ENCODE assay signal across 16 cellular contexts in the genomic region with DNA sequence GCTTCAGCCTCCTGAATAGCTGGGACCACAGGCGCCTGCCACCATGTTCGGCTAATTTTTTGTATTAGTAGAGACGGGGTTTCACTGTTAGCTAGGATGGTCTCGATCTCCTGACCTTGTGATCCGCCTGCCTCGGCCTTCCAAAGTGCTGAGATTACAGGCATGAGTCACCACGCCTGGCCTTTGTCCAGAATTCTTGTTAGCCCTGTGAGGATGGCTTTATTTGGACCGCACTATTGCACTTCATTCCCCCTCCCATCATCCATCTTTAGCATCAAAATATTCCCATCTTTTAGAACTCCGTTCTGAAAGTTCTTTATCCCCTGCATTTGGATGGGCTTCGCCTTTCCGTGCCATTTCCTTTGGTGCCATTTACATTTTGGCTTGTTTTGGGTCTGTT. TPM values are rescaled to one million over a fixed set of nuclear protein-coding genes. Genes with fewer than 3 reads are reported as not detected.
DNase-seq lines count a peak whose midpoint lies in the region; ATAC-seq, FAIRE-seq and TF ChIP-seq lines count a peak whose summit lies in the region.
"Had no signal": no experiment of that assay in that cellular context is flagged by ENCODE, and none has a peak within 500 bp of the region (broad histone marks: within the 10 kb centered on the region; RNA-seq: fewer than 3 reads in every experiment).

No MANE protein-coding gene starts in this region.

- H3K79me2 ChIP-seq in HepG2 (ENCODE audit: insufficient read depth, low read length), result peaks cover 32% of the 10 kb centered on the region

- no peak overlapping the region for H4K8ac ChIP-seq in mesenchymal stem cell (ENCODE audit: low read length)

- H3K9ac ChIP-seq in HepG2 (ENCODE audit: insufficient read depth, low read depth, low read length) (no peak overlapping the region), mesenchymal stem cell (ENCODE audit: low read length) (no peak overlapping the region)

- no peak for FAIRE-seq in HepG2 (lab: Jason Lieb, UNC)
- FAIRE-seq: islet of Langerhans had no signal

- intact Hi-C loops in HepG2 (cut with micrococcal nuclease; ENCODE audit: unreplicated experiment) (no loop called here), right lobe of liver (cut with DNase I) (no loop called here), adrenal gland (cut with DNase I) (no loop called here)

- CTCF ChIA-PET in HepG2 (lab: Yijun Ruan, JAX; ENCODE audit: low intra/inter-chr PET ratio, low total read pairs), result no interaction called here

- no peak overlapping the region for H2BK12ac ChIP-seq in mesenchymal stem cell (ENCODE audit: low read length in 2 of 2)

- H2AK5ac ChIP-seq in mesenchymal stem cell (ENCODE audit: low read length, severe bottlenecking), result no peak overlapping the region

- no peak overlapping the region for H2BK5ac ChIP-seq in mesenchymal stem cell (ENCODE audit: low read depth, low read length, poor library complexity, severe bottlenecking)

- TF ChIP-seq RAD21 in HepG2 (CRISPR knock-in tag; IDR thresholded peaks at IDR 0.05), result no peak

- no peak overlapping the region for H3K23ac ChIP-seq in mesenchymal stem cell (ENCODE audit: low read length in 2 of 2)

- H2AFZ ChIP-seq in HepG2 (ENCODE audit: low read length) (no peak overlapping the region), mesenchymal stem cell (ENCODE audit: low read depth, low read length) (no peak overlapping the region)

- no peaks in the 10 kb centered on the region; a peak in 1 of 5 replicates for H3K27me3 ChIP-seq in HepG2 (ENCODE audit: control insufficient read depth in 1 of 2, insufficient read depth in 2 of 2, low read length in 2 of 2)
- H3K27me3 ChIP-seq in right lobe of liver, result no peaks in the 10 kb centered on the region
- no peaks in the 10 kb centered on the region for H3K27me3 ChIP-seq in adrenal gland
- no peaks in the 10 kb centered on the region for H3K27me3 ChIP-seq in mesenchymal stem cell (ENCODE audit: control insufficient read depth in 1 of 2, insufficient read depth in 1 of 2, low read length in 2 of 2)
- H3K27me3 ChIP-seq: body of pancreas, SJSA1, transverse colon had no signal

- TF ChIP-seq CTCF in HepG2 (CRISPR knock-in tag; IDR thresholded peaks at IDR 0.05), result no peak
- TF ChIP-seq CTCF in right lobe of liver (IDR thresholded peaks at IDR 0.05), result no peak
- no peak for TF ChIP-seq CTCF in adrenal gland (IDR thresholded peaks at IDR 0.05)

- H3K4ac ChIP-seq in mesenchymal stem cell (ENCODE audit: low read depth in 1 of 2, low read length in 2 of 2), result no peak overlapping the region

- no peak overlapping the region for H3K14ac ChIP-seq in mesenchymal stem cell (ENCODE audit: low read length in 2 of 2)

- H3K9me3 ChIP-seq in HepG2 (ENCODE audit: low read length) (no peaks in the 10 kb centered on the region), right lobe of liver (no peaks in the 10 kb centered on the region), adrenal gland (replicated peaks in 1 of 3) (no peaks in the 10 kb centered on the region), mesenchymal stem cell (ENCODE audit: control insufficient read depth, low read length) (no peaks in the 10 kb centered on the region)
- H3K9me3 ChIP-seq: body of pancreas, SJSA1, transverse colon had no signal

- 94% methylated on average over 11 of the region's 11 CpGs for WGBS in HepG2 (ENCODE audit: low lambda C conversion rate)
- 79% methylated on average over 11 of the region's 11 CpGs for WGBS in right lobe of liver (ENCODE audit: insufficient coverage, low coverage, low lambda C conversion rate, missing lambda C conversion rate)
- WGBS in adrenal gland, 4 donors, result 65 to 68% (median 67%) methylated on average over 10 to 11 of the region's 11 CpGs
- 84% methylated on average over 11 of the region's 11 CpGs for WGBS in mesenchymal stem cell

- DNase-seq in HepG2 (ENCODE audit: low spot score) (no peak), right lobe of liver (no peak), adrenal gland (peak in 6 of 7 donors; percentile 45 to 63 (median 56)), mesenchymal stem cell (peak; percentile 28), KBM-7 (no peak), iPS-NIHi7 (ENCODE audit: extremely low spot score) (no peak)
- DNase-seq: activated effector memory CD4-positive, alpha-beta T cell treated with Interleukin-2 at 50 U/mL for 16 hours; body of pancreas; DMS153; glutamatergic neuron; NCI-H1092 treated with DMSO at 0.1 percent for 48 hours; transverse colon had no signal

- H3K18ac ChIP-seq in mesenchymal stem cell (ENCODE audit: low read depth in 1 of 2, low read length in 2 of 2), result no peak overlapping the region

- POLR2A ChIA-PET in HepG2 (lab: Yijun Ruan, JAX), result interaction anchor here (1.8 kb wide), 1 partner anchor 12 kb away, joined by 6 read pairs; no protein-coding TSS in a partner anchor

- H3K79me1 ChIP-seq in mesenchymal stem cell (replicated peaks; ENCODE audit: low read length, poor library complexity, severe bottlenecking), result peaks cover 22% of the 10 kb centered on the region

- in situ Hi-C loops in HepG2 (cut with HindIII; ENCODE audit: extremely low pct_ligation_motif_present, low pct_unique_long_range_greater_than_20kb), result no loop called here
- in situ Hi-C loops in KBM-7 (cut with MboI; ENCODE audit: low pct_unique_long_range_greater_than_20kb, low sequenced_read_pairs), result no loop called here

- no peak overlapping the region for H2BK120ac ChIP-seq in mesenchymal stem cell (ENCODE audit: low read depth, low read length)

- no peak for TF ChIP-seq POLR2A in HepG2 (IDR thresholded peaks at IDR 0.05; ENCODE audit: insufficient read depth in 1 of 2, low read depth in 2 of 2, low read length in 2 of 2)
- no peak for TF ChIP-seq POLR2A in right lobe of liver (IDR thresholded peaks at IDR 0.05)
- TF ChIP-seq POLR2A in adrenal gland (IDR thresholded peaks at IDR 0.05), result no peak

- H4K20me1 ChIP-seq in HepG2 (ENCODE audit: insufficient read depth, low read length), result no peaks in the 10 kb centered on the region

- H3K27ac ChIP-seq in HepG2 (ENCODE audit: extremely low read length, insufficient read depth, low read length) (no peak overlapping the region), right lobe of liver (no peak overlapping the region), adrenal gland (no peak overlapping the region), mesenchymal stem cell (ENCODE audit: low read length, poor library complexity, severe bottlenecking) (no peak overlapping the region)
- H3K27ac ChIP-seq: body of pancreas, SJSA1, transverse colon had no signal

- no peak for TF ChIP-seq EP300 in HepG2 (IDR thresholded peaks at IDR 0.05; ENCODE audit: low read depth in 2 of 2, low read length in 2 of 2)
- TF ChIP-seq EP300 in HepG2 (CRISPR knock-in tag; IDR thresholded peaks at IDR 0.05; ENCODE audit: borderline replicate concordance), result no peak

- no peak overlapping the region for H3K4me2 ChIP-seq in HepG2 (ENCODE audit: low read depth, low read length)
- H3K4me2 ChIP-seq in mesenchymal stem cell (ENCODE audit: low read length, poor library complexity, severe bottlenecking), result no peak overlapping the region

- ATAC-seq in HepG2 (no peak), right lobe of liver (no peak), HG03442 (IDR thresholded peaks at IDR 0.05; ENCODE audit: unreplicated experiment) (no peak), HG03139 (IDR thresholded peaks at IDR 0.05; ENCODE audit: unreplicated experiment) (no peak)
- ATAC-seq: body of pancreas had no signal

- no peak overlapping the region for H2BK15ac ChIP-seq in mesenchymal stem cell (ENCODE audit: low read depth, poor library complexity, severe bottlenecking)

- H3K36me3 ChIP-seq in HepG2 (replicated peaks in 1 of 2; ENCODE audit: control insufficient read depth in 1 of 2, insufficient read depth in 2 of 2, low read length in 2 of 2) (peaks cover 0 to under 1% of the 10 kb centered on the region in 2 experiments; a peak in 2 of 5 replicates), right lobe of liver (no peaks in the 10 kb centered on the region), adrenal gland (replicated peaks in 1 of 2) (no peaks in the 10 kb centered on the region), mesenchymal stem cell (ENCODE audit: control insufficient read depth in 1 of 2, insufficient read depth in 2 of 2, low read depth in 1 of 2, low read length in 2 of 2) (peaks cover 0 to 4% of the 10 kb centered on the region in 2 experiments)
- H3K36me3 ChIP-seq: transverse colon had no signal

- H3K4me1 ChIP-seq in HepG2 (ENCODE audit: insufficient read depth, low read length) (peaks cover 31% of the 10 kb centered on the region), right lobe of liver (peaks cover 0 to 23% (median 12%) of the 10 kb centered on the region in 4 donors), adrenal gland (replicated peaks in 1 of 2) (peaks cover 23 to 33% of the 10 kb centered on the region in 2 donors), mesenchymal stem cell (ENCODE audit: control insufficient read depth, insufficient read depth, low read depth, low read length) (peaks cover 11% of the 10 kb centered on the region)

- H4K91ac ChIP-seq in mesenchymal stem cell (ENCODE audit: low read length), result no peak overlapping the region

- H3K4me3 ChIP-seq in HepG2 (replicated peaks in 1 of 3; ENCODE audit: insufficient read depth in 1 of 3, low read depth in 2 of 3, low read length in 3 of 3), result no peak overlapping the region
- H3K4me3 ChIP-seq in right lobe of liver, result no peak overlapping the region
- H3K4me3 ChIP-seq in adrenal gland, result no peak overlapping the region
- H3K4me3 ChIP-seq in mesenchymal stem cell (ENCODE audit: insufficient read depth in 1 of 2, low read depth in 1 of 2, low read length in 2 of 2), result no peak overlapping the region
- H3K4me3 ChIP-seq: body of pancreas, SJSA1, transverse colon had no signal

- BruUV-seq in HepG2 (replicated peaks; lab: Mats Ljungman, UMichigan), result no TSS peak

RNA-seq across cellular contexts. Expression of a gene that starts 2.6 kb away (rescaled TPM):
- total RNA-seq in HepG2 (2016; rRNA removed; fragmentation: Illumina TruSeq; extraction: Trizol) (63.4 and 95.8 TPM in 2 replicates), right lobe of liver (10 to 100 TPM; 17.5 to 39.5 (median 21.0) TPM), adrenal gland (10 to 100 TPM; 44.9 to 85.7 (median 58.4) TPM)
- 16.2 and 18.4 TPM in 2 replicates for total RNA-seq in HepG2 (2016; cell fraction: cytosol; rRNA removed; fragmentation: Illumina TruSeq; extraction: Trizol; ENCODE audit: low read depth)
- 68.1 and 90.1 TPM in 2 replicates for total RNA-seq in HepG2 (2016; cell fraction: insoluble cytoplasmic fraction; rRNA removed; fragmentation: Illumina TruSeq; extraction: Trizol)
- total RNA-seq in HepG2 (2016; cell fraction: membrane; rRNA removed; fragmentation: Illumina TruSeq; extraction: Trizol), result 30.8 and 34.8 TPM in 2 replicates
- 33.1 and 34.2 TPM in 2 replicates for total RNA-seq in HepG2 (2016; cell fraction: nucleus; rRNA removed; fragmentation: Illumina TruSeq; extraction: Trizol)
- polyA plus RNA-seq in HepG2 (2011; rRNA removed) (26.2 and 34.7 TPM in 2 replicates), adrenal gland (10 to 100 TPM; 15.8 to 91.5 (median 18.7) TPM)
- polyA plus RNA-seq in HepG2 (2011; cell fraction: cytosol; rRNA removed), result 27.3 and 27.8 TPM in 2 replicates
- polyA plus RNA-seq in HepG2 (2011; cell fraction: nucleus; rRNA removed), result 19.1 and 21.3 TPM in 2 replicates
- 36.0 and 46.3 TPM in 2 replicates for polyA plus RNA-seq in HepG2 (2012)
- 18.9 and 20.3 TPM in 2 replicates for polyA plus RNA-seq in HepG2 (2016; cell fraction: cytosol; fragmentation: Illumina TruSeq; extraction: Trizol; ENCODE audit: low read depth)
- polyA plus RNA-seq in HepG2 (2016; cell fraction: insoluble cytoplasmic fraction; fragmentation: Illumina TruSeq; extraction: Trizol; ENCODE audit: low read depth), result 90.0 and 99.1 TPM in 2 replicates
- 27.5 and 27.7 TPM in 2 replicates for polyA plus RNA-seq in HepG2 (2016; cell fraction: membrane; fragmentation: Illumina TruSeq; extraction: Trizol; ENCODE audit: low read depth)
- 48.2 and 49.2 TPM in 2 replicates for polyA plus RNA-seq in HepG2 (2016; cell fraction: nucleus; fragmentation: Illumina TruSeq; extraction: Trizol; ENCODE audit: insufficient read depth, low read depth)
- polyA minus RNA-seq in HepG2 (2011; rRNA and poly(A)+ RNA removed; ENCODE audit: low replicate concordance), result 22.2 and 45.2 TPM in 2 replicates
- 20.5 and 22.8 TPM in 2 replicates for polyA minus RNA-seq in HepG2 (2011; cell fraction: cytosol; rRNA and poly(A)+ RNA removed)
- polyA minus RNA-seq in HepG2 (2011; cell fraction: nucleus; rRNA and poly(A)+ RNA removed), result 19.3 and 24.1 TPM in 2 replicates
- 31.9 TPM for polyA plus RNA-seq in mesenchymal stem cell (2013, experiment 1 of 2)
- 31.7 TPM for polyA plus RNA-seq in mesenchymal stem cell (2013, experiment 2 of 2)

RNA-seq across cellular contexts. Expression of a gene that starts 34.3 kb away (rescaled TPM):
- total RNA-seq in HepG2 (2016; rRNA removed; fragmentation: Illumina TruSeq; extraction: Trizol) (13.7 and 16.9 TPM in 2 replicates), right lobe of liver (10 to 100 TPM; 17.5 to 66.8 (median 60.3) TPM), adrenal gland (1 to 10 TPM in 2 of 8 donors, under 1 TPM in 5, not detected in 1; 0.15 to 2.3 (median 0.42) TPM)
- 4.8 and 8.4 TPM in 2 replicates for total RNA-seq in HepG2 (2016; cell fraction: cytosol; rRNA removed; fragmentation: Illumina TruSeq; extraction: Trizol; ENCODE audit: low read depth)
- total RNA-seq in HepG2 (2016; cell fraction: insoluble cytoplasmic fraction; rRNA removed; fragmentation: Illumina TruSeq; extraction: Trizol), result 10.7 and 17.4 TPM in 2 replicates
- total RNA-seq in HepG2 (2016; cell fraction: membrane; rRNA removed; fragmentation: Illumina TruSeq; extraction: Trizol), result 4.8 and 6.1 TPM in 2 replicates
- total RNA-seq in HepG2 (2016; cell fraction: nucleus; rRNA removed; fragmentation: Illumina TruSeq; extraction: Trizol), result 21.0 and 22.1 TPM in 2 replicates
- polyA plus RNA-seq in HepG2 (2011; rRNA removed) (19.8 and 24.1 TPM in 2 replicates), adrenal gland (1 to 10 TPM in 1 of 3 donors, under 1 TPM in 2; 0.27 to 4.4 (median 0.32) TPM)
- 9.1 and 9.8 TPM in 2 replicates for polyA plus RNA-seq in HepG2 (2011; cell fraction: cytosol; rRNA removed)
- 53.2 and 70.9 TPM in 2 replicates for polyA plus RNA-seq in HepG2 (2011; cell fraction: nucleus; rRNA removed)
- polyA plus RNA-seq in HepG2 (2012), result 13.9 and 14.4 TPM in 2 replicates
- 0.89 and 0.97 TPM in 2 replicates for polyA plus RNA-seq in HepG2 (2016; cell fraction: cytosol; fragmentation: Illumina TruSeq; extraction: Trizol; ENCODE audit: low read depth)
- 7.2 and 8.6 TPM in 2 replicates for polyA plus RNA-seq in HepG2 (2016; cell fraction: insoluble cytoplasmic fraction; fragmentation: Illumina TruSeq; extraction: Trizol; ENCODE audit: low read depth)
- 1.2 and 1.4 TPM in 2 replicates for polyA plus RNA-seq in HepG2 (2016; cell fraction: membrane; fragmentation: Illumina TruSeq; extraction: Trizol; ENCODE audit: low read depth)
- polyA plus RNA-seq in HepG2 (2016; cell fraction: nucleus; fragmentation: Illumina TruSeq; extraction: Trizol; ENCODE audit: insufficient read depth, low read depth), result 32.5 and 34.1 TPM in 2 replicates
- 7.9 and 27.4 TPM in 2 replicates for polyA minus RNA-seq in HepG2 (2011; rRNA and poly(A)+ RNA removed; ENCODE audit: low replicate concordance)
- polyA minus RNA-seq in HepG2 (2011; cell fraction: cytosol; rRNA and poly(A)+ RNA removed), result 7.7 and 11.8 TPM in 2 replicates
- polyA minus RNA-seq in HepG2 (2011; cell fraction: nucleus; rRNA and poly(A)+ RNA removed), result 28.2 and 46.9 TPM in 2 replicates
- polyA plus RNA-seq in mesenchymal stem cell (2013, experiment 1 of 2), result 26.7 TPM
- 25.6 TPM for polyA plus RNA-seq in mesenchymal stem cell (2013, experiment 2 of 2)

Comparison
In these comparisons a context has a peak if more than half of its experiments do, and no peak if none do; other contexts are left out.
1. DNase-seq: peak in adrenal gland (6 of 7) and mesenchymal stem cell (single experiment); none in HepG2 (single experiment), right lobe of liver (0 of 3), KBM-7 (single experiment) and iPS-NIHi7 (single experiment).